ENCODE assay signal across 18 cellular contexts in genomic region chr6:15366879-15367278, GRCh38.
DNase-seq lines count a peak whose midpoint lies in the region; ATAC-seq and TF ChIP-seq lines count a peak whose summit lies in the region.
"Had no signal": no experiment of that assay in that cellular context is flagged by ENCODE, and none has a peak within 500 bp of the region (broad histone marks: within the 10 kb centered on the region; RNA-seq: fewer than 3 reads in every experiment).

No MANE protein-coding gene starts in this region.

- H3K4me1 ChIP-seq in ascending aorta, result no peaks in the 10 kb centered on the region

- H3K36me3 Mint-ChIP-seq in activated T-helper 17 cell treated with anti-CD3 and anti-CD28 coated beads, Interleukin-2, amount 50 U/mL, for 72 hours (ENCODE audit: low read depth), result peaks cover 68% of the 10 kb centered on the region
- H3K36me3 Mint-ChIP-seq in natural killer cell treated with Interleukin-12 subunit alpha and Interleukin-12 subunit beta and Interleukin-15 and Interleukin-18, amount 100 ng/mL, for 72 hours, result no peaks in the 10 kb centered on the region

- peaks cover 38% of the 10 kb centered on the region for H3K4me1 Mint-ChIP-seq in activated T-helper 17 cell treated with anti-CD3 and anti-CD28 coated beads, Interleukin-2, amount 50 U/mL, for 72 hours
- peaks cover 58 to 63% of the 10 kb centered on the region in 2 donors for H3K4me1 Mint-ChIP-seq in natural killer cell treated with Interleukin-12 subunit alpha and Interleukin-12 subunit beta and Interleukin-15 and Interleukin-18, amount 100 ng/mL, for 72 hours (ENCODE audit: low read depth in 2 of 2)

- no peaks in the 10 kb centered on the region for H3K27me3 Mint-ChIP-seq in activated T-helper 17 cell treated with anti-CD3 and anti-CD28 coated beads, Interleukin-2, amount 50 U/mL, for 72 hours
- H3K27me3 Mint-ChIP-seq in natural killer cell treated with Interleukin-12 subunit alpha and Interleukin-12 subunit beta and Interleukin-15 and Interleukin-18, amount 100 ng/mL, for 72 hours, result no peaks in the 10 kb centered on the region
- H3K27me3 Mint-ChIP-seq: CD4-positive, CD25-positive, alpha-beta regulatory T cell had no signal

- H3K36me3 ChIP-seq in ascending aorta, result no peaks in the 10 kb centered on the region
- H3K36me3 ChIP-seq: BE2C had no signal

- no peaks in the 10 kb centered on the region for H3K27me3 ChIP-seq in ascending aorta
- H3K27me3 ChIP-seq: BE2C had no signal

- peak overlapping the region; percentile 49 for H3K27ac Mint-ChIP-seq in activated T-helper 17 cell treated with anti-CD3 and anti-CD28 coated beads, Interleukin-2, amount 50 U/mL, for 72 hours
- H3K27ac Mint-ChIP-seq in natural killer cell treated with Interleukin-12 subunit alpha and Interleukin-12 subunit beta and Interleukin-15 and Interleukin-18, amount 100 ng/mL, for 72 hours, result peak overlapping the region; percentile 50 to 64
- H3K27ac Mint-ChIP-seq: CD4-positive, CD25-positive, alpha-beta regulatory T cell had no signal

- TF ChIP-seq CTCF in ascending aorta (IDR thresholded peaks at IDR 0.05), result no peak

- intact Hi-C loops in ascending aorta (cut with DNase I) (no loop called here), Right ventricle myocardium superior (cut with DNase I) (no loop called here)

- no peaks in the 10 kb centered on the region for H3K9me3 Mint-ChIP-seq in activated T-helper 17 cell treated with anti-CD3 and anti-CD28 coated beads, Interleukin-2, amount 50 U/mL, for 72 hours
- H3K9me3 Mint-ChIP-seq in natural killer cell treated with Interleukin-12 subunit alpha and Interleukin-12 subunit beta and Interleukin-15 and Interleukin-18, amount 100 ng/mL, for 72 hours, result no peaks in the 10 kb centered on the region
- H3K9me3 Mint-ChIP-seq: CD4-positive, CD25-positive, alpha-beta regulatory T cell; H9 had no signal

- DNase-seq in islet precursor cell (peak; percentile 4), ascending aorta (ENCODE audit: low spot score in 2 of 2) (no peak), foreskin melanocyte (no peak), activated gamma-delta T cell (lab: John Stamatoyannopoulos, UW) (no peak), Right ventricle myocardium superior (no peak)
- no peak for DNase-seq in natural killer cell treated with Interleukin-12 subunit alpha and Interleukin-12 subunit beta and Interleukin-15 and Interleukin-18, amount 100 ng/mL, for 72 hours (ENCODE audit: low spot score)
- DNase-seq: BE2C; CD4-positive, CD25-positive, alpha-beta regulatory T cell; H9; MV-4-11; NCI-H1105; NCI-H1436 treated with DMSO at 0.1 percent for 48 hours; NCI-H1930; NCI-H446; NCI-H524 treated with DMSO at 0.1 percent for 48 hours; RPMI8226; SHP77 had no signal

- peak; percentile 48 for ATAC-seq in activated T-helper 17 cell treated with anti-CD3 and anti-CD28 coated beads, Interleukin-2, amount 50 U/mL, for 72 hours (replicated peaks)
- ATAC-seq in natural killer cell treated with Interleukin-12 subunit alpha and Interleukin-12 subunit beta and Interleukin-15 and Interleukin-18, amount 100 ng/mL, for 72 hours, result no peak
- no peak for ATAC-seq in Right ventricle myocardium superior (ENCODE audit: poor library complexity)

- H3K27ac ChIP-seq in ascending aorta, result no peak overlapping the region

- no peak overlapping the region for H3K4me3 ChIP-seq in ascending aorta

- no peaks in the 10 kb centered on the region for H3K9me3 ChIP-seq in ascending aorta
- H3K9me3 ChIP-seq: BE2C had no signal

- H3K4me3 Mint-ChIP-seq in activated T-helper 17 cell treated with anti-CD3 and anti-CD28 coated beads, Interleukin-2, amount 50 U/mL, for 72 hours, result peak overlapping the region; percentile 45
- peak overlapping the region; percentile 50 for H3K4me3 Mint-ChIP-seq in natural killer cell treated with Interleukin-12 subunit alpha and Interleukin-12 subunit beta and Interleukin-15 and Interleukin-18, amount 100 ng/mL, for 72 hours
- H3K4me3 Mint-ChIP-seq: CD4-positive, CD25-positive, alpha-beta regulatory T cell; H9 had no signal
